Comparison of ENCODE assay signal across 1 cellular context in the genomic region with DNA sequence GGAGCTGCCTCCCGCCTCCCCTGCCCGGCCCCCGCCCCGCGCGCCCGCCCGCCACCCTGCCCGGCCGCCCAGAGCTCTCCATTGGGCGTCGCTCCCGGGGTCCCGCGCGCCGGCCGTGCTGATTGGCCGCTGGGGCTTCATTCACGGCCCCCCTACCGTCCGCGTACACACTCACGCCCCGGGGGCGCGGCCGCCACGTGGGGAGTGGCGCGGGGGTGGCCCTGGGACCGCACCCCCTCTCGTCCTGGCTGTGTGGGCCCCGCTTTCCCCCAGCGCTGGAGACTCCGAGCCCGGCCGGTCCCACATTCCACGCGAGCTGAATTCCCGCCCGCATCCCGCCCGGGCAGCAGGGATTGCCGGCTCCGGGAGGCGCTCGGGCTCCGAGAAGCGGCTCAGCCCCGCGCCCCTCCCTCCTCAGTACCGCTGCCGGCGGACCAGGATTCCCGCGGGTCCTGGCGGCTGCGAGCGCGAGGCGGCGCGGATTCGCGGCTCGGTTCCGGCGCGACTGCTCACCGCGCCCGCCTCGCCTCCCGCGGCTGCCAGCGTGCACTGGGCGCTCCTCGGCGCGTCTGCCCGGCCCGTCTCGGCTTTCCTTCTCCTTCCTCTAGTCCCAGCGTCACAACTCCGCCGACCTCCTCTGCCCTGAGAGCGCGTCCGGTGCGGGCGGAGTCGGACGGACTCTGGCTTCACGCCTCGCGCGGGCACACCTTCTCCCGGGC.
TF ChIP-seq lines count a peak whose summit lies in the region.

No MANE protein-coding gene starts in this region.

TF ChIP-seq in HEK293, 187 proteins besides CTCF, POLR2A, EP300 and RAD21 (continued from another document and continues in another):
- TF ChIP-seq, protein P1, sequence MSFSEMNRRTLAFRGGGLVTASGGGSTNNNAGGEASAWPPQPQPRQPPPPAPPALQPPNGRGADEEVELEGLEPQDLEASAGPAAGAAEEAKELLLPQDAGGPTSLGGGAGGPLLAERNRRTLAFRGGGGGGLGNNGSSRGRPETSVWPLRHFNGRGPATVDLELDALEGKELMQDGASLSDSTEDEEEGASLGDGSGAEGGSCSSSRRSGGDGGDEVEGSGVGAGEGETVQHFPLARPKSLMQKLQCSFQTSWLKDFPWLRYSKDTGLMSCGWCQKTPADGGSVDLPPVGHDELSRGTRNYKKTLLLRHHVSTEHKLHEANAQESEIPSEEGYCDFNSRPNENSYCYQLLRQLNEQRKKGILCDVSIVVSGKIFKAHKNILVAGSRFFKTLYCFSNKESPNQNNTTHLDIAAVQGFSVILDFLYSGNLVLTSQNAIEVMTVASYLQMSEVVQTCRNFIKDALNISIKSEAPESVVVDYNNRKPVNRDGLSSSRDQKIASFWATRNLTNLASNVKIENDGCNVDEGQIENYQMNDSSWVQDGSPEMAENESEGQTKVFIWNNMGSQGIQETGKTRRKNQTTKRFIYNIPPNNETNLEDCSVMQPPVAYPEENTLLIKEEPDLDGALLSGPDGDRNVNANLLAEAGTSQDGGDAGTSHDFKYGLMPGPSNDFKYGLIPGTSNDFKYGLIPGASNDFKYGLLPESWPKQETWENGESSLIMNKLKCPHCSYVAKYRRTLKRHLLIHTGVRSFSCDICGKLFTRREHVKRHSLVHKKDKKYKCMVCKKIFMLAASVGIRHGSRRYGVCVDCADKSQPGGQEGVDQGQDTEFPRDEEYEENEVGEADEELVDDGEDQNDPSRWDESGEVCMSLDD (tag by site-specific recombination; IDR thresholded peaks at IDR 0.05): peak; percentile 96
- TF ChIP-seq ZNF112 (tag by site-specific recombination; IDR thresholded peaks at IDR 0.05) (no peak), EGR2 (tag by site-specific recombination; IDR thresholded peaks at IDR 0.05; ENCODE audit: low read depth) (peak; percentile 86), ZNF777 (tag by site-specific recombination; IDR thresholded peaks at IDR 0.05; ENCODE audit: borderline replicate concordance) (peak; percentile 59; the same call in 1 of the 2 replicates), ZNF24 (tag by site-specific recombination; IDR thresholded peaks at IDR 0.05) (0 out of 2 replicates have a peak, but pooled peaks have one; percentile 35), ZNF202 (tag by site-specific recombination; IDR thresholded peaks at IDR 0.05; ENCODE audit: borderline replicate concordance) (no peak), ZNF211 (tag by site-specific recombination; IDR thresholded peaks at IDR 0.05; ENCODE audit: low read depth) (no peak), ZNF174 (tag by site-specific recombination; IDR thresholded peaks at IDR 0.05) (no peak), KLF10 (tag by site-specific recombination; IDR thresholded peaks at IDR 0.05) (peak; percentile 98), ZNF830 (tag by site-specific recombination; IDR thresholded peaks at IDR 0.05; ENCODE audit: low read depth) (no peak), ZNF670 (tag by site-specific recombination; IDR thresholded peaks at IDR 0.05; ENCODE audit: low read depth) (no peak), ZNF654 (tag by site-specific recombination; IDR thresholded peaks at IDR 0.05; ENCODE audit: low read depth) (no peak), ZNF292 (tag by site-specific recombination; IDR thresholded peaks at IDR 0.05; ENCODE audit: borderline replicate concordance, low read depth) (no peak), ZNF223 (tag by site-specific recombination; IDR thresholded peaks at IDR 0.05) (0 out of 2 replicates have a peak, but pooled peaks have one; percentile 26), MYNN (tag by site-specific recombination; IDR thresholded peaks at IDR 0.05; ENCODE audit: borderline replicate concordance) (no peak), ZNF529 (tag by site-specific recombination; IDR thresholded peaks at IDR 0.05; ENCODE audit: insufficient replicate concordance) (no peak), ZNF184 (tag by site-specific recombination; IDR thresholded peaks at IDR 0.05) (no peak), ZNF19 (tag by site-specific recombination; IDR thresholded peaks at IDR 0.05; ENCODE audit: low read depth) (no peak), RBAK (tag by site-specific recombination; IDR thresholded peaks at IDR 0.05) (no peak), ZNF549 (tag by site-specific recombination; IDR thresholded peaks at IDR 0.05) (no peak), ZBTB48 (tag by site-specific recombination; IDR thresholded peaks at IDR 0.05) (no peak)
- TF ChIP-seq, protein P2, sequence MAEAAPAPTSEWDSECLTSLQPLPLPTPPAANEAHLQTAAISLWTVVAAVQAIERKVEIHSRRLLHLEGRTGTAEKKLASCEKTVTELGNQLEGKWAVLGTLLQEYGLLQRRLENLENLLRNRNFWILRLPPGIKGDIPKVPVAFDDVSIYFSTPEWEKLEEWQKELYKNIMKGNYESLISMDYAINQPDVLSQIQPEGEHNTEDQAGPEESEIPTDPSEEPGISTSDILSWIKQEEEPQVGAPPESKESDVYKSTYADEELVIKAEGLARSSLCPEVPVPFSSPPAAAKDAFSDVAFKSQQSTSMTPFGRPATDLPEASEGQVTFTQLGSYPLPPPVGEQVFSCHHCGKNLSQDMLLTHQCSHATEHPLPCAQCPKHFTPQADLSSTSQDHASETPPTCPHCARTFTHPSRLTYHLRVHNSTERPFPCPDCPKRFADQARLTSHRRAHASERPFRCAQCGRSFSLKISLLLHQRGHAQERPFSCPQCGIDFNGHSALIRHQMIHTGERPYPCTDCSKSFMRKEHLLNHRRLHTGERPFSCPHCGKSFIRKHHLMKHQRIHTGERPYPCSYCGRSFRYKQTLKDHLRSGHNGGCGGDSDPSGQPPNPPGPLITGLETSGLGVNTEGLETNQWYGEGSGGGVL (tag by site-specific recombination; IDR thresholded peaks at IDR 0.05): peak; percentile 30; the same call in 1 of the 2 replicates
- TF ChIP-seq, protein P3, sequence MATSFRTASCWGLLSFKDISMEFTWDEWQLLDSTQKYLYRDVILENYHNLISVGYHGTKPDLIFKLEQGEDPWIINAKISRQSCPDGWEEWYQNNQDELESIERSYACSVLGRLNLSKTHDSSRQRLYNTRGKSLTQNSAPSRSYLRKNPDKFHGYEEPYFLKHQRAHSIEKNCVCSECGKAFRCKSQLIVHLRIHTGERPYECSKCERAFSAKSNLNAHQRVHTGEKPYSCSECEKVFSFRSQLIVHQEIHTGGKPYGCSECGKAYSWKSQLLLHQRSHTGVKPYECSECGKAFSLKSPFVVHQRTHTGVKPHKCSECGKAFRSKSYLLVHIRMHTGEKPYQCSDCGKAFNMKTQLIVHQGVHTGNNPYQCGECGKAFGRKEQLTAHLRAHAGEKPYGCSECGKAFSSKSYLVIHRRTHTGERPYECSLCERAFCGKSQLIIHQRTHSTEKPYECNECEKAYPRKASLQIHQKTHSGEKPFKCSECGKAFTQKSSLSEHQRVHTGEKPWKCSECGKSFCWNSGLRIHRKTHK (tag by site-specific recombination; IDR thresholded peaks at IDR 0.05): no peak
- TF ChIP-seq, protein P4, sequence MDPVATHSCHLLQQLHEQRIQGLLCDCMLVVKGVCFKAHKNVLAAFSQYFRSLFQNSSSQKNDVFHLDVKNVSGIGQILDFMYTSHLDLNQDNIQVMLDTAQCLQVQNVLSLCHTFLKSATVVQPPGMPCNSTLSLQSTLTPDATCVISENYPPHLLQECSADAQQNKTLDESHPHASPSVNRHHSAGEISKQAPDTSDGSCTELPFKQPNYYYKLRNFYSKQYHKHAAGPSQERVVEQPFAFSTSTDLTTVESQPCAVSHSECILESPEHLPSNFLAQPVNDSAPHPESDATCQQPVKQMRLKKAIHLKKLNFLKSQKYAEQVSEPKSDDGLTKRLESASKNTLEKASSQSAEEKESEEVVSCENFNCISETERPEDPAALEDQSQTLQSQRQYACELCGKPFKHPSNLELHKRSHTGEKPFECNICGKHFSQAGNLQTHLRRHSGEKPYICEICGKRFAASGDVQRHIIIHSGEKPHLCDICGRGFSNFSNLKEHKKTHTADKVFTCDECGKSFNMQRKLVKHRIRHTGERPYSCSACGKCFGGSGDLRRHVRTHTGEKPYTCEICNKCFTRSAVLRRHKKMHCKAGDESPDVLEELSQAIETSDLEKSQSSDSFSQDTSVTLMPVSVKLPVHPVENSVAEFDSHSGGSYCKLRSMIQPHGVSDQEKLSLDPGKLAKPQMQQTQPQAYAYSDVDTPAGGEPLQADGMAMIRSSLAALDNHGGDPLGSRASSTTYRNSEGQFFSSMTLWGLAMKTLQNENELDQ (tag by site-specific recombination; IDR thresholded peaks at IDR 0.05; ENCODE audit: low read depth): no peak
- TF ChIP-seq, protein P5, sequence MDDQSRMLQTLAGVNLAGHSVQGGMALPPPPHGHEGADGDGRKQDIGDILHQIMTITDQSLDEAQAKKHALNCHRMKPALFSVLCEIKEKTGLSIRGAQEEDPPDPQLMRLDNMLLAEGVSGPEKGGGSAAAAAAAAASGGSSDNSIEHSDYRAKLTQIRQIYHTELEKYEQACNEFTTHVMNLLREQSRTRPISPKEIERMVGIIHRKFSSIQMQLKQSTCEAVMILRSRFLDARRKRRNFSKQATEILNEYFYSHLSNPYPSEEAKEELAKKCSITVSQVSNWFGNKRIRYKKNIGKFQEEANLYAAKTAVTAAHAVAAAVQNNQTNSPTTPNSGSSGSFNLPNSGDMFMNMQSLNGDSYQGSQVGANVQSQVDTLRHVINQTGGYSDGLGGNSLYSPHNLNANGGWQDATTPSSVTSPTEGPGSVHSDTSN (CRISPR knock-in tag; IDR thresholded peaks at IDR 0.05): no peak
- TF ChIP-seq, protein P6, sequence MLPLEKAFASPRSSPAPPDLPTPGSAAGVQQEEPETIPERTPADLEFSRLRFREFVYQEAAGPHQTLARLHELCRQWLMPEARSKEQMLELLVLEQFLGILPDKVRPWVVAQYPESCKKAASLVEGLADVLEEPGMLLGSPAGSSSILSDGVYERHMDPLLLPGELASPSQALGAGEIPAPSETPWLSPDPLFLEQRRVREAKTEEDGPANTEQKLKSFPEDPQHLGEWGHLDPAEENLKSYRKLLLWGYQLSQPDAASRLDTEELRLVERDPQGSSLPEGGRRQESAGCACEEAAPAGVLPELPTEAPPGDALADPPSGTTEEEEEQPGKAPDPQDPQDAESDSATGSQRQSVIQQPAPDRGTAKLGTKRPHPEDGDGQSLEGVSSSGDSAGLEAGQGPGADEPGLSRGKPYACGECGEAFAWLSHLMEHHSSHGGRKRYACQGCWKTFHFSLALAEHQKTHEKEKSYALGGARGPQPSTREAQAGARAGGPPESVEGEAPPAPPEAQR (tag by site-specific recombination; IDR thresholded peaks at IDR 0.05): no peak
- TF ChIP-seq, protein P7, sequence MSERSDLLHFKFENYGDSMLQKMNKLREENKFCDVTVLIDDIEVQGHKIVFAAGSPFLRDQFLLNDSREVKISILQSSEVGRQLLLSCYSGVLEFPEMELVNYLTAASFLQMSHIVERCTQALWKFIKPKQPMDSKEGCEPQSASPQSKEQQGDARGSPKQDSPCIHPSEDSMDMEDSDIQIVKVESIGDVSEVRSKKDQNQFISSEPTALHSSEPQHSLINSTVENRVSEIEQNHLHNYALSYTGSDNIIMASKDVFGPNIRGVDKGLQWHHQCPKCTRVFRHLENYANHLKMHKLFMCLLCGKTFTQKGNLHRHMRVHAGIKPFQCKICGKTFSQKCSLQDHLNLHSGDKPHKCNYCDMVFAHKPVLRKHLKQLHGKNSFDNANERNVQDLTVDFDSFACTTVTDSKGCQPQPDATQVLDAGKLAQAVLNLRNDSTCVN (tag by site-specific recombination; optimal IDR thresholded peaks at IDR 0.05): peak; percentile 96
- TF ChIP-seq, protein P8, sequence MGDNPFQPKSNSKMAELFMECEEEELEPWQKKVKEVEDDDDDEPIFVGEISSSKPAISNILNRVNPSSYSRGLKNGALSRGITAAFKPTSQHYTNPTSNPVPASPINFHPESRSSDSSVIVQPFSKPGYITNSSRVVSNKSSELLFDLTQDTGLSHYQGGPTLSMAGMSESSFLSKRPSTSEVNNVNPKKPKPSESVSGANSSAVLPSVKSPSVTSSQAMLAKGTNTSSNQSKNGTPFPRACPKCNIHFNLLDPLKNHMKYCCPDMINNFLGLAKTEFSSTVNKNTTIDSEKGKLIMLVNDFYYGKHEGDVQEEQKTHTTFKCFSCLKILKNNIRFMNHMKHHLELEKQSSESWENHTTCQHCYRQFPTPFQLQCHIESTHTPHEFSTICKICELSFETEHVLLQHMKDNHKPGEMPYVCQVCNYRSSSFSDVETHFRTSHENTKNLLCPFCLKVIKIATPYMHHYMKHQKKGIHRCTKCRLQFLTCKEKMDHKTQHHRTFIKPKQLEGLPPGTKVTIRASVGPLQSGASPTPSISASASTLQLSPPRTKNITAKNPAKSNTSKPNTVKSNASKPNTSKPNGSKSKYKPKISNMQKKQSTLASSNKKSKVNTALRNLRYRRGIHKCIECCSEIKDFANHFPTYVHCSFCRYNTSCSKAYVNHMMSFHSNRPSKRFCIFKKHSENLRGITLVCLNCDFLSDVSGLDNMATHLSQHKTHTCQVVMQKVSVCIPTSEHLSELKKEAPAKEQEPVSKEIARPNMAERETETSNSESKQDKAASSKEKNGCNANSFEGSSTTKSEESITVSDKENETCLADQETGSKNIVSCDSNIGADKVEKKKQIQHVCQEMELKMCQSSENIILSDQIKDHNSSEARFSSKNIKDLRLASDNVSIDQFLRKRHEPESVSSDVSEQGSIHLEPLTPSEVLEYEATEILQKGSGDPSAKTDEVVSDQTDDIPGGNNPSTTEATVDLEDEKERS (tag by site-specific recombination; IDR thresholded peaks at IDR 0.05): no peak
- TF ChIP-seq, protein P9, sequence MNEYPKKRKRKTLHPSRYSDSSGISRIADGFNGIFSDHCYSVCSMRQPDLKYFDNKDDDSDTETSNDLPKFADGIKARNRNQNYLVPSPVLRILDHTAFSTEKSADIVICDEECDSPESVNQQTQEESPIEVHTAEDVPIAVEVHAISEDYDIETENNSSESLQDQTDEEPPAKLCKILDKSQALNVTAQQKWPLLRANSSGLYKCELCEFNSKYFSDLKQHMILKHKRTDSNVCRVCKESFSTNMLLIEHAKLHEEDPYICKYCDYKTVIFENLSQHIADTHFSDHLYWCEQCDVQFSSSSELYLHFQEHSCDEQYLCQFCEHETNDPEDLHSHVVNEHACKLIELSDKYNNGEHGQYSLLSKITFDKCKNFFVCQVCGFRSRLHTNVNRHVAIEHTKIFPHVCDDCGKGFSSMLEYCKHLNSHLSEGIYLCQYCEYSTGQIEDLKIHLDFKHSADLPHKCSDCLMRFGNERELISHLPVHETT (tag by site-specific recombination; IDR thresholded peaks at IDR 0.05): no peak
- TF ChIP-seq, protein P10, sequence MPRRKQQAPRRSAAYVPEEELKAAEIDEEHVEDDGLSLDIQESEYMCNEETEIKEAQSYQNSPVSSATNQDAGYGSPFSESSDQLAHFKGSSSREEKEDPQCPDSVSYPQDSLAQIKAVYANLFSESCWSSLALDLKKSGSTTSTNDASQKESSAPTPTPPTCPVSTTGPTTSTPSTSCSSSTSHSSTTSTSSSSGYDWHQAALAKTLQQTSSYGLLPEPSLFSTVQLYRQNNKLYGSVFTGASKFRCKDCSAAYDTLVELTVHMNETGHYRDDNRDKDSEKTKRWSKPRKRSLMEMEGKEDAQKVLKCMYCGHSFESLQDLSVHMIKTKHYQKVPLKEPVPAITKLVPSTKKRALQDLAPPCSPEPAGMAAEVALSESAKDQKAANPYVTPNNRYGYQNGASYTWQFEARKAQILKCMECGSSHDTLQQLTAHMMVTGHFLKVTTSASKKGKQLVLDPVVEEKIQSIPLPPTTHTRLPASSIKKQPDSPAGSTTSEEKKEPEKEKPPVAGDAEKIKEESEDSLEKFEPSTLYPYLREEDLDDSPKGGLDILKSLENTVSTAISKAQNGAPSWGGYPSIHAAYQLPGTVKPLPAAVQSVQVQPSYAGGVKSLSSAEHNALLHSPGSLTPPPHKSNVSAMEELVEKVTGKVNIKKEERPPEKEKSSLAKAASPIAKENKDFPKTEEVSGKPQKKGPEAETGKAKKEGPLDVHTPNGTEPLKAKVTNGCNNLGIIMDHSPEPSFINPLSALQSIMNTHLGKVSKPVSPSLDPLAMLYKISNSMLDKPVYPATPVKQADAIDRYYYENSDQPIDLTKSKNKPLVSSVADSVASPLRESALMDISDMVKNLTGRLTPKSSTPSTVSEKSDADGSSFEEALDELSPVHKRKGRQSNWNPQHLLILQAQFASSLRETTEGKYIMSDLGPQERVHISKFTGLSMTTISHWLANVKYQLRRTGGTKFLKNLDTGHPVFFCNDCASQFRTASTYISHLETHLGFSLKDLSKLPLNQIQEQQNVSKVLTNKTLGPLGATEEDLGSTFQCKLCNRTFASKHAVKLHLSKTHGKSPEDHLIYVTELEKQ (tag by site-specific recombination; IDR thresholded peaks at IDR 0.05; ENCODE audit: borderline replicate concordance): no peak
